1 cellular context compared by ENCODE assay signal in genomic region chr7:117791877-117792780, GRCh38.
TF ChIP-seq lines count a peak whose summit lies in the region.

No MANE protein-coding gene starts in this region.

TF ChIP-seq in GM12878, 131 proteins besides CTCF, POLR2A, EP300 and RAD21 (continued from another document):
- TF ChIP-seq FOXM1 (IDR thresholded peaks at IDR 0.05; ENCODE audit: low read depth, low read length), result peak; percentile 51; the same call in 1 of the 2 replicates
- TF ChIP-seq RUNX3 (IDR thresholded peaks at IDR 0.05; ENCODE audit: low read length), result peak; percentile 81
- TF ChIP-seq POLR2AphosphoS5 (IDR thresholded peaks at IDR 0.05; ENCODE audit: low read length), result no peak
- peak; percentile 60; the same call in 1 of the 2 replicates for TF ChIP-seq NFIC (IDR thresholded peaks at IDR 0.05; ENCODE audit: low read depth, low read length)
- no peak for TF ChIP-seq NR2F1 (conservative IDR thresholded peaks at IDR 0.05)
- TF ChIP-seq BCL11A (IDR thresholded peaks at IDR 0.05; ENCODE audit: low read depth, low read length), result peak; percentile 31; the same call in 1 of the 2 replicates
- TF ChIP-seq ZNF687 (IDR thresholded peaks at IDR 0.05), result no peak
- no peak for TF ChIP-seq ASH2L (IDR thresholded peaks at IDR 0.05; ENCODE audit: borderline replicate concordance, low read depth)
- TF ChIP-seq MTA2 (IDR thresholded peaks at IDR 0.05; ENCODE audit: low read depth), result peak; percentile 62
- peak; percentile 94 for TF ChIP-seq SPI1 (IDR thresholded peaks at IDR 0.05; ENCODE audit: borderline replicate concordance, insufficient read depth, low read depth, low read length)
- peak; percentile 77 for TF ChIP-seq SKIL (IDR thresholded peaks at IDR 0.05; ENCODE audit: low read depth, poor library complexity, severe bottlenecking)
- no peak for TF ChIP-seq CREB1 (IDR thresholded peaks at IDR 0.05; ENCODE audit: low read depth)
- peak; percentile 87 to 88 for TF ChIP-seq IKZF2 (IDR thresholded peaks at IDR 0.05)
- TF ChIP-seq CHD2 (IDR thresholded peaks at IDR 0.05; ENCODE audit: borderline replicate concordance, low read depth, low read length), result no peak
- TF ChIP-seq GABPA (IDR thresholded peaks at IDR 0.05; ENCODE audit: low read depth), result no peak
- TF ChIP-seq PKNOX1 (IDR thresholded peaks at IDR 0.05), result peak; percentile 52; the same call in 1 of the 2 replicates
- TF ChIP-seq ETV6 (conservative IDR thresholded peaks at IDR 0.05 in 1 of 2, IDR thresholded peaks at IDR 0.05 in 1 of 2; ENCODE audit: borderline replicate concordance in 1 of 2, low read depth in 1 of 2), result peak in 1 of 2 experiments; percentile 40; a peak in 1 of 4 replicates
- TF ChIP-seq ATF2 (IDR thresholded peaks at IDR 0.05; ENCODE audit: low read length), result peak; percentile 44; the same call in 1 of the 2 replicates
- peak; percentile 37; the same call in 1 of the 2 replicates for TF ChIP-seq IRF4 (IDR thresholded peaks at IDR 0.05; ENCODE audit: low read depth, low read length)
- peak; percentile 13; the same call in 1 of the 2 replicates for TF ChIP-seq SMARCA5 (IDR thresholded peaks at IDR 0.05)
- peak; percentile 62; the same call in 1 of the 2 replicates for TF ChIP-seq EED (IDR thresholded peaks at IDR 0.05; ENCODE audit: low read depth)
- TF ChIP-seq RELB (IDR thresholded peaks at IDR 0.05; ENCODE audit: low read depth), result peak; percentile 77; the same call in 1 of the 2 replicates
